Comparison of ENCODE assay signal across 19 cellular contexts in genomic region chr17:73568934-73569333, GRCh38.
A peak's percentile ranks its signal among the peaks of the same experiment; 100 is the strongest.
DNase-seq lines count a peak whose midpoint lies in the region; ATAC-seq, FAIRE-seq and TF ChIP-seq lines count a peak whose summit lies in the region.
"Had no signal": no experiment of that assay in that cellular context is flagged by ENCODE, and none has a peak within 500 bp of the region (broad histone marks: within the 10 kb centered on the region; RNA-seq: fewer than 3 reads in every experiment).

No MANE protein-coding gene starts in this region.

- CTCF ChIA-PET in A549 (lab: Yijun Ruan, JAX), result no interaction called here

- POLR2A ChIA-PET in A549 (lab: Yijun Ruan, JAX), result no interaction called here

- no peak overlapping the region for H2AFZ ChIP-seq in GM23338

- H3K27ac ChIP-seq in A549, result no peak overlapping the region
- no peak overlapping the region for H3K27ac ChIP-seq in GM23338 (ENCODE audit: low read depth)
- H3K27ac ChIP-seq: 22Rv1 had no signal

- H3K36me3 Mint-ChIP-seq in GM23338 (ENCODE audit: low read depth), result no peaks in the 10 kb centered on the region; the same call in 2 of the 3 replicates
- peaks cover 6% of the 10 kb centered on the region for H3K36me3 Mint-ChIP-seq in memory B cell
- H3K36me3 Mint-ChIP-seq: CD8-positive, alpha-beta T cell had no signal

- H3K27me3 Mint-ChIP-seq in GM23338 (ENCODE audit: insufficient read depth, low read depth, poor library complexity) (peaks cover 12% of the 10 kb centered on the region), memory B cell (no peaks in the 10 kb centered on the region)

- WGBS in A549 (ENCODE audit: missing lambda C conversion rate), result 89% methylated on average over 3 of the region's 3 CpGs

- H3K27ac Mint-ChIP-seq in GM23338, result no peak overlapping the region
- peak overlapping the region; percentile 85 for H3K27ac Mint-ChIP-seq in memory B cell

- H3K27me3 ChIP-seq in GM23338 (ENCODE audit: insufficient read depth), result no peaks in the 10 kb centered on the region

- H3K4me1 Mint-ChIP-seq in GM23338 (peaks cover 44% of the 10 kb centered on the region), memory B cell (peaks cover 28% of the 10 kb centered on the region)

- no peak for TF ChIP-seq EP300 in A549 (IDR thresholded peaks at IDR 0.05)

- H3K9me3 Mint-ChIP-seq in GM23338 (peaks cover 5% of the 10 kb centered on the region; the same call in 2 of the 3 replicates), memory B cell (peaks cover 1% of the 10 kb centered on the region)
- H3K9me3 Mint-ChIP-seq: CD8-positive, alpha-beta T cell had no signal

- H4K20me1 ChIP-seq in GM23338 (replicated peaks; ENCODE audit: insufficient read depth), result no peaks in the 10 kb centered on the region

- no peaks in the 10 kb centered on the region; the same call in 1 of the 2 replicates for H3F3A ChIP-seq in GM23338 (replicated peaks; ENCODE audit: low read depth)

- no peak overlapping the region for H3K4me3 ChIP-seq in A549
- H3K4me3 ChIP-seq in GM23338, result no peak overlapping the region

- H3K4me2 ChIP-seq in A549 (no peak overlapping the region), GM23338 (peak overlapping the region; percentile 46; the same call in 1 of the 2 replicates)

- TF ChIP-seq RAD21 in A549 (conservative IDR thresholded peaks at IDR 0.05 in 1 of 2, IDR thresholded peaks at IDR 0.05 in 1 of 2), result no peak

- no peaks in the 10 kb centered on the region for H3K79me2 ChIP-seq in GM23338 (replicated peaks; ENCODE audit: insufficient read depth)

- H3K4me1 ChIP-seq in A549 (no peaks in the 10 kb centered on the region), GM23338 (ENCODE audit: insufficient read depth) (peaks cover 45% of the 10 kb centered on the region)
- H3K4me1 ChIP-seq: Caco-2 had no signal

- H3K36me3 ChIP-seq in GM23338 (ENCODE audit: insufficient read depth), result no peaks in the 10 kb centered on the region

- no peak for ATAC-seq in A549
- ATAC-seq in GM23338, result no peak
- ATAC-seq in memory B cell (ENCODE audit: low read depth), result no peak
- ATAC-seq: CD8-positive, alpha-beta T cell had no signal

- no peaks in the 10 kb centered on the region for H3K9me2 ChIP-seq in GM23338 (ENCODE audit: insufficient read depth)

- no peaks in the 10 kb centered on the region for H3K9me3 ChIP-seq in A549
- H3K9me3 ChIP-seq: Caco-2 had no signal

- no peak for FAIRE-seq in A549 (lab: Jason Lieb, UNC)
- FAIRE-seq: A204.1, G401.6, GM12892, H54 had no signal

- DNase-seq in A549 (ENCODE audit: low read depth in 1 of 2, low spot score in 1 of 2) (no peak), GM23338 (ENCODE audit: low spot score) (no peak), memory B cell (ENCODE audit: low spot score in 2 of 2) (no peak), NCI-H446 (lab: John Stamatoyannopoulos, UW) (no peak), T1000 (lab: John Stamatoyannopoulos, UW) (no peak)
- DNase-seq in activated CD4-positive, alpha-beta T cell treated with anti-CD3 and anti-CD28 coated beads, Interleukin-2, amount 50 U/mL, for 48 hours, result no peak
- DNase-seq: ACHN; AML-193; C1 segment of cervical spinal cord; Caco-2; CD8-positive, alpha-beta T cell; DMS153; DND-41; HCEC 1CT had no signal

- H3K4me3 Mint-ChIP-seq in GM23338 (no peak overlapping the region), memory B cell (no peak overlapping the region)
- H3K4me3 Mint-ChIP-seq: CD8-positive, alpha-beta T cell had no signal

- TF ChIP-seq POLR2A in A549 (IDR thresholded peaks at IDR 0.05; ENCODE audit: low read length), result no peak

- TF ChIP-seq CTCF in A549 (IDR thresholded peaks at IDR 0.05) (no peak), GM23338 (conservative IDR thresholded peaks at IDR 0.05; ENCODE audit: low read depth in 2 of 2) (no peak)

TF ChIP-seq in A549, 52 proteins besides CTCF, POLR2A, EP300 and RAD21:
- no peak for TF ChIP-seq HES2 (IDR thresholded peaks at IDR 0.05)
- TF ChIP-seq CHD2 (IDR thresholded peaks at IDR 0.05; ENCODE audit: low read length, partially characterized antibody), result no peak
- no peak for TF ChIP-seq MAFK (IDR thresholded peaks at IDR 0.05; ENCODE audit: partially characterized antibody)
- TF ChIP-seq FOXS1 (CRISPR knock-in tag; IDR thresholded peaks at IDR 0.05), result no peak
- no peak for TF ChIP-seq USF2 (IDR thresholded peaks at IDR 0.05)
- TF ChIP-seq ZFP36 (IDR thresholded peaks at IDR 0.05; ENCODE audit: borderline replicate concordance, partially characterized antibody), result peak; percentile 33
- TF ChIP-seq ZNF302 (CRISPR knock-in tag; IDR thresholded peaks at IDR 0.05), result no peak
TF ChIP-seq in A549: peak in this region for 1.

TF ChIP-seq in GM23338, 12 proteins besides CTCF, POLR2A, EP300 and RAD21:
- TF ChIP-seq EZH2phosphoT487 (IDR thresholded peaks at IDR 0.05; ENCODE audit: unreplicated experiment) (no peak), JUNB (IDR thresholded peaks at IDR 0.05; ENCODE audit: unreplicated experiment) (no peak), CREB1 (CRISPR knock-in tag; IDR thresholded peaks at IDR 0.05; ENCODE audit: low read depth) (no peak), ZNF114 (CRISPR knock-in tag; IDR thresholded peaks at IDR 0.05) (no peak), STAT1 (IDR thresholded peaks at IDR 0.05; ENCODE audit: unreplicated experiment) (no peak), EZH2 (IDR thresholded peaks at IDR 0.05; ENCODE audit: low read depth, unreplicated experiment) (no peak), NANOG (IDR thresholded peaks at IDR 0.05; ENCODE audit: borderline replicate concordance) (no peak)
TF ChIP-seq in GM23338: peak in this region for 0.
